In the genomic region with DNA sequence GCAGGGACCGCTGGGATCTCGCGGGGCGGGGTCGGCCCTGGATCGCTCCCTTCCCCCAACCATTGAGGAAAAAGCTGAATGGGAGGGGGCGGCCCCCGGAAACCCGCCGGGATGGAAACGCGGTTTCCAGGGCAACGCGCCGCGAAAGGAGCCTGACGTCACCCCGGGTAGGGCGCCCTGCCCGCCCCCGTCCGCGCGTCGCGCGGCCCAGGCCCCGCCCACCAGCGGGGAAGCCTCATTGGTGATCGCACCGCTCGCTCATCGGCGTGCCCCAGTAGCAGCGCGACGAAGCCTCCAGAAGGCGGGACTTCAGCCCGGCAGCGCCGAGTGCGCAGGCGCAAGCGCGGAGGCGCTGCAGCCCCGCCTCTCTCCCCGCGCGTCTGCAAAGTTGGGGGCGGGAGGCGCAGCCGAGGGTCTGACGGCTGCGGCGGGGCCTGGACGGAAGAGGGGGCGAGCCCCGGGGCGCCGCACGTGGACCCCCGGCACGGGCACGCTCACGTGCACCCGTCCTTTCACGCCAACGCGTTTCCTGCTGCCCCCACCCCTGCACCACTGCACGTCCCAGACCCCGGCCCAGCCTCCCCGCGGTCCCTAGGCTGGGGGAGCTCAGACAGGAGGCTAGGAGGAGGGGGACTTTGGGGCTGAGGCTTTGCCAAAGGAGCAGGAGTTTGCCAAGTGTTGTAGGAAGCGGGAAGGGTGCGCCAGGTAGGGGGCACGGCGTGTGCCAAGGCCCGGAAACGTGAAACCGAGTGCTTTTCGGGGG, we compare ENCODE assay signal across 8 cellular contexts. TPM values are rescaled to one million over a fixed set of nuclear protein-coding genes. Genes with fewer than 3 reads are reported as not detected.
DNase-seq lines count a peak whose midpoint lies in the region; ATAC-seq and TF ChIP-seq lines count a peak whose summit lies in the region.

No MANE protein-coding gene starts in this region.

- POLR2A ChIA-PET in GM10248 (lab: Yijun Ruan, JAX), result interaction anchor here (3.5 kb wide), 1 partner anchor 8 kb away, joined by 15 read pairs; a partner anchor contains a TSS

- H4K20me1 ChIP-seq in SU-DHL-6 (ENCODE audit: low read depth, low read length), result no peaks in the 10 kb centered on the region

- peak overlapping the region; percentile 65 for H2BK5ac ChIP-seq in trophoblast cell (ENCODE audit: low read depth, low read length, poor library complexity)

- H3F3A ChIP-seq in SU-DHL-6 (ENCODE audit: insufficient read depth), result peaks cover 69% of the 10 kb centered on the region

- peak overlapping the region; percentile 89 for H4K91ac ChIP-seq in trophoblast cell (ENCODE audit: low read depth, low read length)

- H3K27me3 ChIP-seq in SU-DHL-6 (ENCODE audit: low read length) (no peaks in the 10 kb centered on the region), cardiac muscle cell (no peaks in the 10 kb centered on the region), trophoblast cell (ENCODE audit: insufficient read depth, low read length) (no peaks in the 10 kb centered on the region), tibial nerve (no peaks in the 10 kb centered on the region)

- no CpG with 5 or more reads among the region's 82 CpGs for WGBS in trophoblast cell (ENCODE audit: extremely low coverage, insufficient coverage, insufficient read length)
- WGBS in tibial nerve, 2 donors, result 1 to 2% methylated on average over 32 to 79 of the region's 82 CpGs

- H3K36me3 ChIP-seq in SU-DHL-6 (ENCODE audit: low read length), result no peaks in the 10 kb centered on the region
- H3K36me3 ChIP-seq in cardiac muscle cell, result peaks cover 18% of the 10 kb centered on the region
- peaks cover 21 to 24% of the 10 kb centered on the region in 2 experiments for H3K36me3 ChIP-seq in trophoblast cell (ENCODE audit: control insufficient read depth in 1 of 2, insufficient read depth in 2 of 2, low read length in 2 of 2)
- peaks cover 0 to 25% (median 5%) of the 10 kb centered on the region in 3 donors for H3K36me3 ChIP-seq in tibial nerve

- H4K12ac ChIP-seq in trophoblast cell (ENCODE audit: low read depth, low read length), result peak overlapping the region; percentile 33

- H3K9me3 ChIP-seq in SU-DHL-6 (ENCODE audit: insufficient read depth, low read length), result no peaks in the 10 kb centered on the region
- H3K9me3 ChIP-seq in cardiac muscle cell (ENCODE audit: low read depth), result no peaks in the 10 kb centered on the region
- H3K9me3 ChIP-seq in trophoblast cell (ENCODE audit: insufficient read depth, low read depth, low read length), result no peaks in the 10 kb centered on the region
- no peaks in the 10 kb centered on the region for H3K9me3 ChIP-seq in tibial nerve

- CTCF ChIA-PET in GM10248 (lab: Yijun Ruan, JAX), result interaction anchor here (1.4 to 18.0 kb wide), 3 partner anchors 8 to 18 kb away, joined by 8 to 491 read pairs (median 9); a partner anchor contains a TSS

- H3K4me2 ChIP-seq in SU-DHL-6 (ENCODE audit: low read depth, low read length, poor library complexity, severe bottlenecking) (peak overlapping the region; percentile 91), trophoblast cell (ENCODE audit: low read length) (peak overlapping the region; percentile 69)

- peak overlapping the region; percentile 26 for H2BK12ac ChIP-seq in trophoblast cell (ENCODE audit: low read length)

- H3K27ac ChIP-seq in SU-DHL-6 (ENCODE audit: low read depth, low read length), result peak overlapping the region; percentile 91
- peak overlapping the region; percentile 52 for H3K27ac ChIP-seq in cardiac muscle cell
- H3K27ac ChIP-seq in trophoblast cell (ENCODE audit: low read depth, low read length), result peak overlapping the region; percentile 7
- H3K27ac ChIP-seq in tibial nerve, result peak overlapping the region; percentile 76 to 99 (median 95)

- H3K14ac ChIP-seq in trophoblast cell (ENCODE audit: low read length), result peak overlapping the region; percentile 83

- H3K9ac ChIP-seq in SU-DHL-6 (ENCODE audit: low read length) (peak overlapping the region; percentile 90), trophoblast cell (ENCODE audit: low read length) (peak overlapping the region; percentile 39)

- H3K79me2 ChIP-seq in SU-DHL-6 (ENCODE audit: insufficient read depth, low read length) (no peaks in the 10 kb centered on the region), trophoblast cell (ENCODE audit: control insufficient read depth, insufficient read depth, low read length, poor library complexity) (peaks cover 5% of the 10 kb centered on the region)

- peak; percentile 96 for DNase-seq in GM10248 (ENCODE audit: extremely low spot score)
- peak; percentile 94 for DNase-seq in NCI-H1436 (lab: John Stamatoyannopoulos, UW)
- DNase-seq in activated naive CD8-positive, alpha-beta T cell treated with anti-CD3 and anti-CD28 coated beads, Interleukin-2, amount 50 U/mL, for 16 hours (ENCODE audit: low read depth, low spot score), result peak; percentile 92
- DNase-seq in cardiac muscle cell (ENCODE audit: low read depth in 1 of 2, low spot score in 1 of 2), result peak; percentile 98
- peak; percentile 97 to 99 for DNase-seq in trophoblast cell
- peak; percentile 85 to 93 for DNase-seq in tibial nerve (ENCODE audit: low spot score in 2 of 2)

- peak overlapping the region; percentile 83 for H4K8ac ChIP-seq in trophoblast cell (ENCODE audit: low read depth, low read length)

- no peak overlapping the region for H3K23ac ChIP-seq in trophoblast cell (ENCODE audit: low read length)

- TF ChIP-seq EP300 in tibial nerve (IDR thresholded peaks at IDR 0.05), result peak; percentile 70 to 77

- H3K4me3 ChIP-seq in SU-DHL-6 (ENCODE audit: insufficient read depth, low read length, poor library complexity, severe bottlenecking), result peak overlapping the region; percentile 84
- H3K4me3 ChIP-seq in cardiac muscle cell, result peak overlapping the region; percentile 43
- peak overlapping the region; percentile 77 for H3K4me3 ChIP-seq in trophoblast cell (ENCODE audit: low read depth, low read length)
- peak overlapping the region; percentile 37 to 69 (median 62) for H3K4me3 ChIP-seq in tibial nerve

- TF ChIP-seq CTCF in GM10248 (IDR thresholded peaks at IDR 0.05; ENCODE audit: control extremely low read depth, extremely low read depth, low read depth, missing control alignments) (no peak), SU-DHL-6 (IDR thresholded peaks at IDR 0.05; ENCODE audit: insufficient read depth, low read length, poor library complexity, severe bottlenecking) (no peak), cardiac muscle cell (IDR thresholded peaks at IDR 0.05; ENCODE audit: low read depth, low read length) (no peak), tibial nerve (IDR thresholded peaks at IDR 0.05) (peak in 1 of 5 experiments; percentile 6)

- peak overlapping the region; percentile 65 for H2BK120ac ChIP-seq in trophoblast cell (ENCODE audit: insufficient read depth, low read length, poor library complexity)

- peak overlapping the region; percentile 72 for H2AK5ac ChIP-seq in trophoblast cell (ENCODE audit: low read length)

- H3K18ac ChIP-seq in trophoblast cell (ENCODE audit: low read length), result peak overlapping the region; percentile 68

- TF ChIP-seq POLR2A in tibial nerve (IDR thresholded peaks at IDR 0.05), result peak; percentile 20 to 61

- H3K4me1 ChIP-seq in cardiac muscle cell (ENCODE audit: low read depth), result peaks cover 31% of the 10 kb centered on the region
- H3K4me1 ChIP-seq in trophoblast cell (ENCODE audit: control insufficient read depth in 1 of 2, insufficient read depth in 2 of 2, low read length in 2 of 2), result peaks cover 45 to 53% of the 10 kb centered on the region in 2 experiments
- H3K4me1 ChIP-seq in tibial nerve, result peaks cover 0 to 95% (median 66%) of the 10 kb centered on the region in 4 donors

- H3K79me1 ChIP-seq in trophoblast cell (ENCODE audit: low read length), result peaks cover 38% of the 10 kb centered on the region

- H2AFZ ChIP-seq in SU-DHL-6 (ENCODE audit: low read depth, low read length, severe bottlenecking) (no peak overlapping the region), trophoblast cell (ENCODE audit: insufficient read depth, low read length, poor library complexity) (peak overlapping the region; percentile 19)

- H3K9me2 ChIP-seq in SU-DHL-6 (replicated peaks; ENCODE audit: insufficient read depth, low read length), result no peaks in the 10 kb centered on the region

- peak overlapping the region; percentile 41 for H3K4ac ChIP-seq in trophoblast cell (ENCODE audit: low read depth, low read length)

- ATAC-seq in HG02642 (IDR thresholded peaks at IDR 0.05; ENCODE audit: poor library complexity, unreplicated experiment), result peak; percentile 66

RNA-seq across cellular contexts. Expression of a gene that starts 8.2 kb away (rescaled TPM):
- total RNA-seq in cardiac muscle cell (1,112 and 2,236 TPM in 2 replicates), tibial nerve (100 to 1,000 TPM; 389 to 640 (median 576) TPM)
- 716 and 851 TPM in 2 replicates for polyA plus RNA-seq in cardiac muscle cell
- 116 and 120 TPM in 2 replicates for polyA plus RNA-seq in trophoblast cell (2013)

RNA-seq across cellular contexts. Expression of a gene that starts 12.5 kb away (rescaled TPM):
- total RNA-seq in cardiac muscle cell (45.6 and 89.2 TPM in 2 replicates), tibial nerve (10 to 100 TPM; 17.4 to 51.9 (median 39.4) TPM)
- polyA plus RNA-seq in cardiac muscle cell, result 58.1 and 76.0 TPM in 2 replicates
- polyA plus RNA-seq in trophoblast cell (2013), result 159 and 165 TPM in 2 replicates

RNA-seq across cellular contexts. Expression of a gene that starts 14.4 kb away (rescaled TPM):
- total RNA-seq in cardiac muscle cell, result 31.2 and 44.9 TPM in 2 replicates
- polyA plus RNA-seq in cardiac muscle cell, result 34.0 and 34.4 TPM in 2 replicates
- polyA plus RNA-seq in trophoblast cell (2013), result 58.5 and 63.2 TPM in 2 replicates
- total RNA-seq in tibial nerve, result 10 to 100 TPM; 25.5 to 80.7 (median 52.0) TPM

RNA-seq across cellular contexts. Expression of a gene that starts 19.4 kb away (rescaled TPM):
- total RNA-seq in cardiac muscle cell (188 and 355 TPM in 2 replicates), tibial nerve (100 to 1,000 TPM in 3 of 4 donors, 10 to 100 TPM in 1; 67.5 to 140 (median 127) TPM)
- 505 and 638 TPM in 2 replicates for polyA plus RNA-seq in cardiac muscle cell
- 106 and 107 TPM in 2 replicates for polyA plus RNA-seq in trophoblast cell (2013)

RNA-seq across cellular contexts. Expression of a gene that starts 23.1 kb away (rescaled TPM):
- total RNA-seq in cardiac muscle cell (21.1 and 29.1 TPM in 2 replicates), tibial nerve (1 to 10 TPM in 2 of 4 donors, under 1 TPM in 2; 0.22 to 3.9 (median 1.4) TPM)
- polyA plus RNA-seq in cardiac muscle cell, result 22.1 and 30.6 TPM in 2 replicates
- 3.7 and 4.2 TPM in 2 replicates for polyA plus RNA-seq in trophoblast cell (2013)

Comparison
In these comparisons a context has a peak if more than half of its experiments do, and no peak if none do; other contexts are left out.
1. Peak in every context shown above with its lines: DNase-seq, ATAC-seq, H3K4me3 ChIP-seq and H3K27ac ChIP-seq.
2. H3K27ac ChIP-seq: peak in every context shown above with its lines; median percentile 95 in tibial nerve; 91 in SU-DHL-6; 52 in cardiac muscle cell; 7 in trophoblast cell.